ENCODE assay signal across 10 cellular contexts in genomic region chr7:129859188-129859587, GRCh38.
DNase-seq lines count a peak whose midpoint lies in the region; ATAC-seq and TF ChIP-seq lines count a peak whose summit lies in the region.
"Had no signal": no experiment of that assay in that cellular context is flagged by ENCODE, and none has a peak within 500 bp of the region (broad histone marks: within the 10 kb centered on the region; RNA-seq: fewer than 3 reads in every experiment).

No MANE protein-coding gene starts in this region.

- TF ChIP-seq POLR2A in gastroesophageal sphincter (IDR thresholded peaks at IDR 0.05) (no peak), upper lobe of left lung (IDR thresholded peaks at IDR 0.05) (no peak)

- H3K4me1 ChIP-seq in heart right ventricle: peaks cover 29 to 98% (median 84%) of the 10 kb centered on the region in 9 donors
- peaks cover 25 to 87% (median 54%) of the 10 kb centered on the region in 3 donors for H3K4me1 ChIP-seq in gastroesophageal sphincter
- peaks cover 52 to 65% (median 55%) of the 10 kb centered on the region in 4 donors for H3K4me1 ChIP-seq in upper lobe of left lung

- in situ Hi-C loops in SK-MEL-5 (cut with HindIII; ENCODE audit: low pct_unique_long_range_greater_than_20kb, low sequenced_read_pairs): no loop called here

- ATAC-seq in heart right ventricle (peak in 1 of 8 donors; percentile 30), left ventricle myocardium superior (no peak), gastroesophageal sphincter (no peak), upper lobe of left lung (ENCODE audit: low FRiP score in 2 of 2) (peak in 1 of 2 donors; percentile 68), HG03196 (IDR thresholded peaks at IDR 0.05; ENCODE audit: unreplicated experiment) (no peak)
- ATAC-seq: PC-3 had no signal

- no peak for TF ChIP-seq EP300 in gastroesophageal sphincter (IDR thresholded peaks at IDR 0.05)
- TF ChIP-seq EP300 in upper lobe of left lung (IDR thresholded peaks at IDR 0.05): no peak

- H3K36me3 ChIP-seq in heart right ventricle (peaks cover 0 to 17% (median 0%) of the 10 kb centered on the region in 9 donors), gastroesophageal sphincter (no peaks in the 10 kb centered on the region), upper lobe of left lung (no peaks in the 10 kb centered on the region)

- DNase-seq in heart right ventricle: no peak
- no peak for DNase-seq in left ventricle myocardium superior
- DNase-seq in SK-MEL-5 (ENCODE audit: low read depth, low spot score): peak; percentile 22
- DNase-seq in upper lobe of left lung: peak in 1 of 2 donors; percentile 46
- DNase-seq in posterior vena cava (ENCODE audit: low spot score): no peak
- no peak for DNase-seq in LoVo (ENCODE audit: low spot score)
- DNase-seq: islet precursor cell, PC-3 had no signal

- H3K27me3 ChIP-seq in heart right ventricle (no peaks in the 10 kb centered on the region), gastroesophageal sphincter (no peaks in the 10 kb centered on the region), upper lobe of left lung (no peaks in the 10 kb centered on the region)

- intact Hi-C loops in heart right ventricle (cut with DNase I) (loop anchor here in 2 of 10 donors (5.0 kb wide), 1 partner anchor 93 kb away; the partner anchor contains the start of gene UBE2H (in 2 of the 2)), left ventricle myocardium superior (cut with micrococcal nuclease) (no loop called here), posterior vena cava (cut with DNase I) (loop anchor here in 1 of 2 donors (5.0 kb wide), 1 partner anchor 1293 kb away; no protein-coding TSS in a partner anchor)

- H3K9me3 ChIP-seq in heart right ventricle: no peaks in the 10 kb centered on the region
- no peaks in the 10 kb centered on the region for H3K9me3 ChIP-seq in gastroesophageal sphincter
- H3K9me3 ChIP-seq in upper lobe of left lung: no peaks in the 10 kb centered on the region

- no peak for TF ChIP-seq CTCF in heart right ventricle (IDR thresholded peaks at IDR 0.05)
- no peak for TF ChIP-seq CTCF in gastroesophageal sphincter (IDR thresholded peaks at IDR 0.05)
- TF ChIP-seq CTCF in upper lobe of left lung (IDR thresholded peaks at IDR 0.05): no peak

- peak overlapping the region; percentile 5 to 91 (median 78) for H3K27ac ChIP-seq in heart right ventricle
- peak overlapping the region in 3 of 4 donors; percentile 42 to 44 (median 43) for H3K27ac ChIP-seq in gastroesophageal sphincter
- H3K27ac ChIP-seq in upper lobe of left lung: peak overlapping the region; percentile 16 to 68 (median 42)

- 23 to 36% methylated on average over 2 of the region's 2 CpGs for WGBS in heart right ventricle, 2 donors
- WGBS in gastroesophageal sphincter (ENCODE audit: low coverage in 1 of 2), 2 donors: 12 to 54% methylated on average over 2 of the region's 2 CpGs
- 35 to 60% methylated on average over 2 of the region's 2 CpGs for WGBS in upper lobe of left lung, 2 donors

- H3K4me3 ChIP-seq in heart right ventricle (peak overlapping the region in 1 of 10 donors; percentile 3), gastroesophageal sphincter (no peak overlapping the region), upper lobe of left lung (no peak overlapping the region)
